Comparison of ENCODE assay signal across 1 cellular context in the genomic region with DNA sequence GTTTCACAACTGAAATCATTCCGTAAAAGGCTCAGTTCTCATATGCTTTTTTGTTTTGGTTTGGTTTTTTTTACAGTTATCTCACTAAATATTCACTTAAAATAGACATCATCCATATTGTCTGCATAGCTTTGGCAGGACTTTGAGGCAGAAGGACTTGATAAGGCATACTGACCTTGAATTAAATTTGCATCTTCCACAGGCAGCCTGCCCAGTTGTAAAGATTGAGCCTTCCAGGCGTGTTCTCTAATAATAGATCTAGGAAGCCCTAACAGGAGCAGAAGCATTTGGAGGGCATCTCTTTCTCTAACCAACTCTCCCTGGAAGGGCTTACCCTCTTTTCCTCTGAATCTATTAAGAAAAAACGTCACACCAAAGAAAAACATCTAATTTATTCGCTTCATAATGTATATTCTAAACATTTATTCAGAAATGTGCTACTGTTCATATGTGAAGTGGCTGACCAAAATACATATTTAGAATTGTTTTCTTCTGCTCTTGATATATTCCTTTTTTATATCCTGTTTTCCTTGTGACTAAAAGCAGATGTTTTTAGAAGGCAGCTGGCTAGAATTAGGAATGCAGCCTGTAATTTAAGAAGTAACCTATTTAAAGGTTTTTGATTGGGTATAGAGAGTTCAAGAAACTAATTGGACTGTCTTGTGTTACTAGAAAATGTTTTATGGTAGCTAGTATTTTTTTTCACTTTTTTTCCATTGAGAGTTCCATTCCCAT.
TF ChIP-seq lines count a peak whose summit lies in the region.

No MANE protein-coding gene starts in this region.

TF ChIP-seq in IMR-90, 13 proteins besides CTCF, POLR2A, EP300 and RAD21:
- TF ChIP-seq FOS (IDR thresholded peaks at IDR 0.05; ENCODE audit: low read depth, low read length): no peak
- no peak for TF ChIP-seq MXI1 (IDR thresholded peaks at IDR 0.05; ENCODE audit: borderline replicate concordance, low read depth, low read length)
- TF ChIP-seq, protein P1, sequence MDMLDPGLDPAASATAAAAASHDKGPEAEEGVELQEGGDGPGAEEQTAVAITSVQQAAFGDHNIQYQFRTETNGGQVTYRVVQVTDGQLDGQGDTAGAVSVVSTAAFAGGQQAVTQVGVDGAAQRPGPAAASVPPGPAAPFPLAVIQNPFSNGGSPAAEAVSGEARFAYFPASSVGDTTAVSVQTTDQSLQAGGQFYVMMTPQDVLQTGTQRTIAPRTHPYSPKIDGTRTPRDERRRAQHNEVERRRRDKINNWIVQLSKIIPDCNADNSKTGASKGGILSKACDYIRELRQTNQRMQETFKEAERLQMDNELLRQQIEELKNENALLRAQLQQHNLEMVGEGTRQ (IDR thresholded peaks at IDR 0.05; ENCODE audit: low read depth, low read length): no peak
- TF ChIP-seq, protein P2, sequence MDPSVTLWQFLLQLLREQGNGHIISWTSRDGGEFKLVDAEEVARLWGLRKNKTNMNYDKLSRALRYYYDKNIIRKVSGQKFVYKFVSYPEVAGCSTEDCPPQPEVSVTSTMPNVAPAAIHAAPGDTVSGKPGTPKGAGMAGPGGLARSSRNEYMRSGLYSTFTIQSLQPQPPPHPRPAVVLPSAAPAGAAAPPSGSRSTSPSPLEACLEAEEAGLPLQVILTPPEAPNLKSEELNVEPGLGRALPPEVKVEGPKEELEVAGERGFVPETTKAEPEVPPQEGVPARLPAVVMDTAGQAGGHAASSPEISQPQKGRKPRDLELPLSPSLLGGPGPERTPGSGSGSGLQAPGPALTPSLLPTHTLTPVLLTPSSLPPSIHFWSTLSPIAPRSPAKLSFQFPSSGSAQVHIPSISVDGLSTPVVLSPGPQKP (IDR thresholded peaks at IDR 0.05; ENCODE audit: borderline replicate concordance, low read depth, low read length): no peak
- TF ChIP-seq NFE2L2 (IDR thresholded peaks at IDR 0.05; ENCODE audit: low read depth, low read length): no peak
- no peak for TF ChIP-seq RFX5 (IDR thresholded peaks at IDR 0.05; ENCODE audit: low read depth, low read length)
- no peak for TF ChIP-seq BHLHE40 (IDR thresholded peaks at IDR 0.05; ENCODE audit: low read depth, low read length)
- no peak for TF ChIP-seq CHD1 (IDR thresholded peaks at IDR 0.05; ENCODE audit: low read depth, low read length)
- TF ChIP-seq CEBPB (IDR thresholded peaks at IDR 0.05; ENCODE audit: low read depth, low read length): no peak
- no peak for TF ChIP-seq MAFK (IDR thresholded peaks at IDR 0.05; ENCODE audit: low read depth, low read length)
- no peak for TF ChIP-seq MAZ (IDR thresholded peaks at IDR 0.05; ENCODE audit: borderline replicate concordance, low read depth, low read length)
- TF ChIP-seq RCOR1 (IDR thresholded peaks at IDR 0.05; ENCODE audit: insufficient replicate concordance, low read length): no peak
- no peak for TF ChIP-seq SMC3 (IDR thresholded peaks at IDR 0.05; ENCODE audit: low read depth, low read length)
